Comparison of ENCODE assay signal across 10 cellular contexts in the genomic region with DNA sequence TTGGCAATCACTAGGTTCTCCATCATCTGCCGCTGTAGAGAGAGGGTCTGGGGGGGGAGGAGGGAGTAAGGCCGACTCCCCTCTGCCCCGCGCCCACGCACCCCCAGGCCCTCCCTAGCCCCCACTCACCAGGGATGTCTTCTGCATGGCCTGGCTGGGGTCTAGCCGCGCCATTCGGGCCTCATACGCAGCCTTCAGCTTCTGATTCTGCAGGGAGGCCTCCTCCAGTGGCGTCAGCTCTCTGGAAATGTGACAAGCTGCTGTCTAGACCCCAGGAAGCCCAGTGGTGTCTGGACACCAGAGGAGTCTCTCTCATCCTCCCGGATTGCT. TPM values are rescaled to one million over a fixed set of nuclear protein-coding genes. Genes with fewer than 3 reads are reported as not detected.
A peak's percentile ranks its signal among the peaks of the same experiment; 100 is the strongest.
DNase-seq lines count a peak whose midpoint lies in the region; ATAC-seq, FAIRE-seq and TF ChIP-seq lines count a peak whose summit lies in the region.
"Had no signal": no experiment of that assay in that cellular context is flagged by ENCODE, and none has a peak within 500 bp of the region (broad histone marks: within the 10 kb centered on the region; RNA-seq: fewer than 3 reads in every experiment).

No MANE protein-coding gene starts in this region.

- H4K20me1 ChIP-seq in DND-41 (ENCODE audit: insufficient read depth, low read length), result no peaks in the 10 kb centered on the region

- no peaks in the 10 kb centered on the region for H3K79me2 ChIP-seq in DND-41 (ENCODE audit: insufficient read depth, low read length)

- peak overlapping the region in 1 of 10 donors; percentile 65 for H3K27ac Mint-ChIP-seq in naive thymus-derived CD8-positive, alpha-beta T cell

- intact Hi-C loops in posterior vena cava (cut with DNase I) (no loop called here), left colon (cut with DNase I, micrococcal nuclease) (no loop called here)

- no peak for DNase-seq in DND-41
- DNase-seq in LNCaP clone FGC (ENCODE audit: low read depth), result no peak
- DNase-seq in bronchial epithelial cell (ENCODE audit: low read depth), result no peak
- DNase-seq in naive thymus-derived CD8-positive, alpha-beta T cell, result no peak
- DNase-seq in DMS114 treated with DMSO at 0.1 percent for 48 hours (lab: John Stamatoyannopoulos, UW; ENCODE audit: unreplicated experiment), result no peak
- DNase-seq in posterior vena cava (ENCODE audit: low spot score), result no peak
- DNase-seq in left colon, result no peak

- H3K4me3 ChIP-seq in DND-41 (ENCODE audit: low read depth in 1 of 2, low read length in 2 of 2), result peak overlapping the region; percentile 41 to 66; a peak in 3 of 4 replicates
- H3K4me3 ChIP-seq in LNCaP clone FGC (ENCODE audit: low read depth, low read length), result peak overlapping the region; percentile 89
- peak overlapping the region; percentile 73 for H3K4me3 ChIP-seq in bronchial epithelial cell (ENCODE audit: low read depth, low read length)
- H3K4me3 ChIP-seq: ovary had no signal

- H3K4me1 Mint-ChIP-seq in naive thymus-derived CD8-positive, alpha-beta T cell, result peaks cover 0 to 12% (median 2%) of the 10 kb centered on the region in 4 donors

- POLR2A ChIA-PET in naive thymus-derived CD8-positive, alpha-beta T cell (lab: Charles Lee), result interaction anchor here (0.8 to 17.7 kb wide), 5 partner anchors 9 to 49 kb away, joined by 3 to 262 read pairs (median 5); partner anchors contain the start of genes SPATA2L, VPS9D1 and ZNF276

- peak overlapping the region; percentile 81 for H3K4me2 ChIP-seq in DND-41 (ENCODE audit: insufficient read depth, low read length)

- H2AFZ ChIP-seq in DND-41 (ENCODE audit: low read depth, low read length), result peak overlapping the region; percentile 72; the same call in 1 of the 2 replicates

- H3K36me3 ChIP-seq in DND-41 (ENCODE audit: insufficient read depth, low read length) (no peaks in the 10 kb centered on the region), bronchial epithelial cell (ENCODE audit: control insufficient read depth, insufficient read depth, low read length) (peaks cover 3% of the 10 kb centered on the region)
- H3K36me3 ChIP-seq: ovary, thoracic aorta had no signal

- peaks cover 0 to 9% (median 0%) of the 10 kb centered on the region in 3 donors for H3K36me3 Mint-ChIP-seq in naive thymus-derived CD8-positive, alpha-beta T cell

- H3K4me1 ChIP-seq in DND-41 (ENCODE audit: insufficient read depth, low read length), result peaks cover 12% of the 10 kb centered on the region

- no peaks in the 10 kb centered on the region for H3K9me3 Mint-ChIP-seq in naive thymus-derived CD8-positive, alpha-beta T cell

- H3K27me3 ChIP-seq in DND-41 (ENCODE audit: insufficient read depth, low read length, poor library complexity) (no peaks in the 10 kb centered on the region), bronchial epithelial cell (ENCODE audit: control insufficient read depth, insufficient read depth, low read length) (no peaks in the 10 kb centered on the region)
- H3K27me3 ChIP-seq: ovary had no signal

- H3K27ac ChIP-seq in DND-41 (ENCODE audit: low read length), result peak overlapping the region; percentile 44
- H3K27ac ChIP-seq: ovary, thoracic aorta had no signal

- TF ChIP-seq CTCF in DND-41 (IDR thresholded peaks at IDR 0.05; ENCODE audit: borderline replicate concordance, extremely low read depth, low read length, poor library complexity, severe bottlenecking) (no peak), LNCaP clone FGC (IDR thresholded peaks at IDR 0.05; ENCODE audit: control insufficient read depth, extremely low read depth, insufficient read depth) (no peak), bronchial epithelial cell (IDR thresholded peaks at IDR 0.05; ENCODE audit: insufficient read depth, low read length, severe bottlenecking) (no peak)

- no peaks in the 10 kb centered on the region for H3K9me3 ChIP-seq in DND-41 (ENCODE audit: insufficient read depth, low read length, severe bottlenecking)
- H3K9me3 ChIP-seq: ovary, thoracic aorta had no signal

- peak; percentile 11; the same call in 2 of the 3 replicates for ATAC-seq in DND-41 (ENCODE audit: insufficient read depth, low read depth)
- no peak for ATAC-seq in naive thymus-derived CD8-positive, alpha-beta T cell
- no peak for ATAC-seq in left colon
- no peak for ATAC-seq in HG03135 (IDR thresholded peaks at IDR 0.05; ENCODE audit: unreplicated experiment)

- no peak for FAIRE-seq in bronchial epithelial cell (lab: Jason Lieb, UNC)

- H3K9ac ChIP-seq in DND-41 (ENCODE audit: low read depth, low read length), result peak overlapping the region; percentile 60

- no peaks in the 10 kb centered on the region for H3K27me3 Mint-ChIP-seq in naive thymus-derived CD8-positive, alpha-beta T cell

- H3K4me3 Mint-ChIP-seq in naive thymus-derived CD8-positive, alpha-beta T cell, result peak overlapping the region; percentile 22 to 83 (median 69)

RNA-seq across cellular contexts. Expression of gene VPS9D1, which starts 8.3 kb away (rescaled TPM):
- 3.4 and 4.6 TPM in 2 replicates for total RNA-seq in bronchial epithelial cell
- 10 to 100 TPM; 16.5 to 17.0 TPM for total RNA-seq in naive thymus-derived CD8-positive, alpha-beta T cell
- 1 to 10 TPM in 1 of 3 donors, under 1 TPM in 2; 0.53 to 1.3 (median 0.91) TPM for polyA plus RNA-seq in naive thymus-derived CD8-positive, alpha-beta T cell
- total RNA-seq in posterior vena cava, result 10 to 100 TPM in 1 of 2 donors, 1 to 10 TPM in 1; 8.4 to 11.8 TPM
- 10 to 100 TPM; 19.6 to 23.2 TPM for total RNA-seq in left colon

RNA-seq across cellular contexts. Expression of gene ZNF276, which starts 8.9 kb away (rescaled TPM):
- 12.9 and 15.5 TPM in 2 replicates for total RNA-seq in bronchial epithelial cell
- 100 to 1,000 TPM; 168 to 171 TPM for total RNA-seq in naive thymus-derived CD8-positive, alpha-beta T cell
- 10 to 100 TPM; 15.0 to 56.0 (median 19.6) TPM for polyA plus RNA-seq in naive thymus-derived CD8-positive, alpha-beta T cell
- total RNA-seq in posterior vena cava, result 10 to 100 TPM; 16.4 to 17.4 TPM
- total RNA-seq in left colon, result 10 to 100 TPM; 28.9 to 42.2 TPM

RNA-seq across cellular contexts. Expression of gene SPATA2L, which starts 10.9 kb away (rescaled TPM):
- total RNA-seq in bronchial epithelial cell (12.1 and 14.2 TPM in 2 replicates), posterior vena cava (10 to 100 TPM in 1 of 2 donors, 1 to 10 TPM in 1; 7.9 to 13.0 TPM), left colon (10 to 100 TPM; 16.3 to 27.9 TPM)
- 1 to 10 TPM; 6.9 to 8.1 TPM for total RNA-seq in naive thymus-derived CD8-positive, alpha-beta T cell
- 1 to 10 TPM; 3.5 to 6.4 (median 5.4) TPM for polyA plus RNA-seq in naive thymus-derived CD8-positive, alpha-beta T cell

RNA-seq across cellular contexts. Expression of gene CDK10, which starts 26.0 kb away (rescaled TPM):
- total RNA-seq in bronchial epithelial cell (30.5 and 280 TPM in 2 replicates), posterior vena cava (10 to 100 TPM; 33.7 to 37.5 TPM), left colon (10 to 100 TPM; 86.1 to 92.7 TPM)
- total RNA-seq in naive thymus-derived CD8-positive, alpha-beta T cell, result 100 to 1,000 TPM; 129 to 135 TPM
- polyA plus RNA-seq in naive thymus-derived CD8-positive, alpha-beta T cell, result 10 to 100 TPM; 25.4 to 63.3 (median 27.3) TPM

RNA-seq across cellular contexts. Expression of gene SPATA33, which starts 54.8 kb away (rescaled TPM):
- total RNA-seq in bronchial epithelial cell (1.3 and 2.3 TPM in 2 replicates), posterior vena cava (1 to 10 TPM; 5.0 to 5.8 TPM), left colon (1 to 10 TPM; 7.1 to 9.1 TPM)
- 1 to 10 TPM; 6.2 to 7.7 TPM for total RNA-seq in naive thymus-derived CD8-positive, alpha-beta T cell
- polyA plus RNA-seq in naive thymus-derived CD8-positive, alpha-beta T cell, result 1 to 10 TPM; 1.7 to 3.0 (median 2.3) TPM
